ENCODE assay signal across 13 cellular contexts in genomic region chr16:74406600-74407361, GRCh38. TPM values are rescaled to one million over a fixed set of nuclear protein-coding genes. Genes with fewer than 3 reads are reported as not detected.
A peak's percentile ranks its signal among the peaks of the same experiment; 100 is the strongest.
DNase-seq lines count a peak whose midpoint lies in the region; ATAC-seq, FAIRE-seq and TF ChIP-seq lines count a peak whose summit lies in the region.
"Not testable (repeated sequence)": the region's sequence is repeated elsewhere in the genome, so short reads cannot be mapped to it uniquely, and the experiment has no call there.
"Had no signal": no experiment of that assay in that cellular context is flagged by ENCODE, and none has a peak within 500 bp of the region (broad histone marks: within the 10 kb centered on the region; RNA-seq: fewer than 3 reads in every experiment).

No MANE protein-coding gene starts in this region.

- POLR2A ChIA-PET in A549 (lab: Yijun Ruan, JAX); activated CD4-positive, alpha-beta T cell treated with anti-CD3 and anti-CD28 coated beads for 36 hours (lab: Charles Lee): not testable (repeated sequence)

- FAIRE-seq in A549 (lab: Jason Lieb, UNC): not testable (repeated sequence)

- not testable (repeated sequence) for H3K4me2 ChIP-seq in A549
- peak overlapping the region; percentile 60 for H3K4me2 ChIP-seq in neural progenitor cell

- not testable (repeated sequence) for H3K9me3 Mint-ChIP-seq in activated CD4-positive, alpha-beta T cell treated with anti-CD3 and anti-CD28 coated beads for 36 hours (ENCODE audit: low read depth); neural progenitor cell; stimulated activated memory B cell treated with anti-CD40 and anti-IgM and Interleukin-4, amounts not matched to agents 10 μg/mL and 1 μg/mL and 100 μg/mL, for 72 hours

- H3K4me3 Mint-ChIP-seq in activated CD4-positive, alpha-beta T cell treated with anti-CD3 and anti-CD28 coated beads for 36 hours; neural progenitor cell; stimulated activated memory B cell treated with anti-CD40 and anti-IgM and Interleukin-4, amounts not matched to agents 10 μg/mL and 1 μg/mL and 100 μg/mL, for 72 hours: not testable (repeated sequence)

- ATAC-seq in A549 (peak; percentile 44 to 54; a peak in 5 of 6 replicates), HG02759 (IDR thresholded peaks at IDR 0.05; ENCODE audit: unreplicated experiment) (peak; percentile 62), body of pancreas (peak; percentile 84), left colon (peak; percentile 91)
- ATAC-seq in activated CD4-positive, alpha-beta T cell treated with anti-CD3 and anti-CD28 coated beads for 36 hours: peak; percentile 37
- peak; percentile 72 for ATAC-seq in stimulated activated memory B cell treated with anti-CD40 and anti-IgM and Interleukin-4, amounts not matched to agents 10 μg/mL and 1 μg/mL and 100 μg/mL, for 72 hours

- H3K27ac Mint-ChIP-seq in activated CD4-positive, alpha-beta T cell treated with anti-CD3 and anti-CD28 coated beads for 36 hours; neural progenitor cell; stimulated activated memory B cell treated with anti-CD40 and anti-IgM and Interleukin-4, amounts not matched to agents 10 μg/mL and 1 μg/mL and 100 μg/mL, for 72 hours: not testable (repeated sequence)

- not testable (repeated sequence) for H3K79me2 ChIP-seq in neural progenitor cell (ENCODE audit: low read depth)

- not testable (repeated sequence) for DNase-seq in A549 (ENCODE audit: low read depth in 1 of 2, low spot score in 1 of 2); activated CD4-positive, alpha-beta T cell treated with anti-CD3 and anti-CD28 coated beads for 36 hours; foreskin fibroblast; neural progenitor cell (ENCODE audit: low spot score)
- DNase-seq in body of pancreas: peak in 1 of 4 donors; percentile 27
- DNase-seq in left colon: peak in 1 of 2 donors; percentile 27

- H3F3A ChIP-seq in neural progenitor cell (ENCODE audit: low read depth): not testable (repeated sequence)

- H2AFZ ChIP-seq in neural progenitor cell (replicated peaks): peak overlapping the region; percentile 84

- not testable (repeated sequence) for H3K36me3 Mint-ChIP-seq in activated CD4-positive, alpha-beta T cell treated with anti-CD3 and anti-CD28 coated beads for 36 hours (ENCODE audit: low read depth); neural progenitor cell; stimulated activated memory B cell treated with anti-CD40 and anti-IgM and Interleukin-4, amounts not matched to agents 10 μg/mL and 1 μg/mL and 100 μg/mL, for 72 hours

- H3K9me3 ChIP-seq in A549; body of pancreas; neural progenitor cell (ENCODE audit: low read depth): not testable (repeated sequence)

- TF ChIP-seq RAD21 in A549 (conservative IDR thresholded peaks at IDR 0.05 in 1 of 2, IDR thresholded peaks at IDR 0.05 in 1 of 2): not testable (repeated sequence)

- H3K27me3 Mint-ChIP-seq in activated CD4-positive, alpha-beta T cell treated with anti-CD3 and anti-CD28 coated beads for 36 hours; neural progenitor cell (ENCODE audit: insufficient read depth, low read depth); stimulated activated memory B cell treated with anti-CD40 and anti-IgM and Interleukin-4, amounts not matched to agents 10 μg/mL and 1 μg/mL and 100 μg/mL, for 72 hours: not testable (repeated sequence)

- H3K27me3 ChIP-seq in body of pancreas, neural progenitor cell: not testable (repeated sequence)

- H3K9ac ChIP-seq in neural progenitor cell: not testable (repeated sequence)

- TF ChIP-seq CTCF in A549 (IDR thresholded peaks at IDR 0.05); body of pancreas (IDR thresholded peaks at IDR 0.05); foreskin fibroblast (IDR thresholded peaks at IDR 0.05; ENCODE audit: low read depth, low read length); neural progenitor cell (IDR thresholded peaks at IDR 0.05): not testable (repeated sequence)

- not testable (repeated sequence) for TF ChIP-seq EP300 in A549 (IDR thresholded peaks at IDR 0.05)

- not testable (repeated sequence) for TF ChIP-seq POLR2A in A549 (IDR thresholded peaks at IDR 0.05; ENCODE audit: low read length)
- peak in 1 of 3 donors; percentile 50 for TF ChIP-seq POLR2A in body of pancreas (IDR thresholded peaks at IDR 0.05)

- H3K27ac ChIP-seq in A549, neural progenitor cell: not testable (repeated sequence)
- peak overlapping the region in 3 of 4 donors; percentile 48 to 77 (median 50) for H3K27ac ChIP-seq in body of pancreas

- H3K4me1 ChIP-seq in A549, body of pancreas, neural progenitor cell: not testable (repeated sequence)

- CTCF ChIA-PET in A549 (lab: Yijun Ruan, JAX); activated CD4-positive, alpha-beta T cell treated with anti-CD3 and anti-CD28 coated beads for 36 hours (lab: Charles Lee): not testable (repeated sequence)

- WGBS in A549 (ENCODE audit: missing lambda C conversion rate): no CpG with 5 or more reads among the region's 71 CpGs
- WGBS in body of pancreas, 2 donors: 0% methylated on average over 4 of the region's 71 CpGs; no CpG with 5 or more reads in 1 of the 2 donors

- H4K20me1 ChIP-seq in neural progenitor cell (ENCODE audit: low read depth): not testable (repeated sequence)

- intact Hi-C loops in activated CD4-positive, alpha-beta T cell treated with anti-CD3 and anti-CD28 coated beads for 36 hours (cut with DNase I, micrococcal nuclease); body of pancreas (cut with DNase I); left colon (cut with DNase I, micrococcal nuclease): not testable (repeated sequence)

- H3K4me1 Mint-ChIP-seq in activated CD4-positive, alpha-beta T cell treated with anti-CD3 and anti-CD28 coated beads for 36 hours; neural progenitor cell; stimulated activated memory B cell treated with anti-CD40 and anti-IgM and Interleukin-4, amounts not matched to agents 10 μg/mL and 1 μg/mL and 100 μg/mL, for 72 hours: not testable (repeated sequence)

- not testable (repeated sequence) for H3K36me3 ChIP-seq in body of pancreas (replicated peaks in 1 of 2; ENCODE audit: insufficient read depth in 1 of 2, low read depth in 2 of 2); neural progenitor cell

- H3K4me3 ChIP-seq in A549, body of pancreas: not testable (repeated sequence)
- H3K4me3 ChIP-seq in foreskin fibroblast (ENCODE audit: low read depth in 1 of 2, low read length in 2 of 2) (peak overlapping the region; percentile 24 to 35), neural progenitor cell (peak overlapping the region; percentile 29)

RNA-seq across cellular contexts. Expression of gene CLEC18B, which starts 14.5 kb away (rescaled TPM):
- polyA plus RNA-seq in A549 (2011; rRNA removed) (0.26 and 0.50 TPM in 2 replicates), A549 (2017; fragmentation: RNase III; extraction: RNeasy Plus Mini Kit Qiagen cat#74134 plus additional on column Dnase treatment) (0.31 to 0.69 TPM (median 0.51 TPM) in 3 replicates)
- polyA plus RNA-seq in A549 (2012; cell fraction: cytosol; rRNA removed): 0.29 and 0.36 TPM in 2 replicates
- 2.5 and 3.6 TPM in 2 replicates for polyA plus RNA-seq in A549 (2012; cell fraction: nucleus; rRNA removed)
- 0.63 and 0.70 TPM in 2 replicates for polyA minus RNA-seq in A549 (2011; rRNA and poly(A)+ RNA removed)
- under 1 TPM in 1 of 2 experiments, not detected in 1; 0.23 TPM for total RNA-seq in activated CD4-positive, alpha-beta T cell treated with anti-CD3 and anti-CD28 coated beads for 36 hours
- total RNA-seq in body of pancreas (under 1 TPM in 1 of 2 donors, not detected in 1; 0.26 TPM), left colon (1 to 10 TPM; 1.6 to 3.4 TPM), neural progenitor cell (ENCODE audit: low replicate concordance) (3.4 and 5.0 TPM in 2 replicates)
- total RNA-seq: HT1080, mononuclear cell had no signal
- polyA plus RNA-seq: CD4-positive, CD25-positive, alpha-beta regulatory T cell had no signal

RNA-seq across cellular contexts. Expression of gene NPIPB15, which starts 30.7 kb away (rescaled TPM):
- polyA plus RNA-seq in A549 (2011; rRNA removed) (0.61 and 1.0 TPM in 2 replicates), A549 (2017; fragmentation: RNase III; extraction: RNeasy Plus Mini Kit Qiagen cat#74134 plus additional on column Dnase treatment) (0.50 to 0.70 TPM (median 0.61 TPM) in 3 replicates)
- polyA plus RNA-seq in A549 (2012; cell fraction: cytosol; rRNA removed): not detected in 2 replicates
- polyA plus RNA-seq in A549 (2012; cell fraction: nucleus; rRNA removed): 0.95 and 2.0 TPM in 2 replicates
- not detected in 2 replicates for polyA minus RNA-seq in A549 (2011; rRNA and poly(A)+ RNA removed)
- 1 to 10 TPM; 2.1 to 3.3 TPM for total RNA-seq in activated CD4-positive, alpha-beta T cell treated with anti-CD3 and anti-CD28 coated beads for 36 hours
- total RNA-seq in body of pancreas (10 to 100 TPM in 1 of 2 donors, not detected in 1; 63.3 TPM), left colon (10 to 100 TPM; 12.4 to 20.5 TPM), neural progenitor cell (ENCODE audit: low replicate concordance) (1.9 and 2.3 TPM in 2 replicates)
- total RNA-seq: activated naive CD8-positive, alpha-beta T cell treated with anti-CD3 and anti-CD28 coated beads for 36 hours; fibroblast of lung; HT1080 had no signal

Comparison
In these comparisons a context has a peak if more than half of its experiments do, and no peak if none do; other contexts are left out.
1. ATAC-seq: peak in every context shown above with its lines; median percentile 91 in left colon; 84 in body of pancreas; 72 in stimulated activated memory B cell treated with anti-CD40 and anti-IgM and Interleukin-4, amounts not matched to agents 10 μg/mL and 1 μg/mL and 100 μg/mL, for 72 hours; 62 in HG02759; 49 in A549; 37 in activated CD4-positive, alpha-beta T cell treated with anti-CD3 and anti-CD28 coated beads for 36 hours.